Comparison of ENCODE assay signal across 1 cellular context in the genomic region with DNA sequence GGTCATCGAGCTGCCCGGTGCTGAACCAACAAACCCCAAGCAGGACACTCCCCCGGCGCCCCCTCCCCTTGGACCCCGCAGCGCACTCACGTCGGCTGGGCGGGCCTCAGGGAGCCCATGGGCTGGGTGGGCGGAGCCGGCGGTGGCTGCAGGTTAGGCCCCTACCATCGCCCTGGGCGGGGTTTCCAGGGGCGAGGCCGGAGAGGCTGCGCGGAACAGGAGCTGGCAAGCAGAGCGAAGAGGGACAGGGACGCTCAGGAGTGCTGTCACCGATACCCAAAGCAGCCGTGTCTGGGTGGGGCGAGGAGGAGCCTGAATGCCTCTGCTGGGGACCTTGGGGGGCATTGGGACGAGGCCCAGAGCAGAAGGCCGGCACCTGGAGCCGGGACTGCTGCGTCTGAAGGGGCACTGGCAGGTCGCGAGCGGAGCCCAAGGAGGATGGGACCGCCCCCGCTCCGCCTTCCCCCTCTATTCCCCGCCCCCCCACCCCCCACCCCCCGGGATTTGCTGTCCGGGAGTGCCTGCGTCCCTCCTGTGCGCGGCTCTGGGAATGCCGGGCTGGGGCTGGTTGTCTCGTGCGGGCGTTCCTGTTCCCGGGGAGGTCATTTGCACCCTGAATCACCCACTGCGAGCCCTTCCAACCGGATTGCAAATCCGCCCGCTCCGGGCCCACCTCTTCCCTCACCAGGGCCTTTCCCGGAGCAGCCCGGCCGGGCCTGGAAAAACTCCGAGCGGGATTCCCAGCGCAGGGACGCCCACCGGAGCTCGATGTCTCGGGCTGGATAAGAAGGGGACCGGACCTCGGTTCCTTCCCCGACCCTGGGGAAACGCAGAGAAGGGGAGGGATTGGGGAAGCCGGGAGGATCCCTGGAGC.
TF ChIP-seq lines count a peak whose summit lies in the region.

No MANE protein-coding gene starts in this region.

TF ChIP-seq in IMR-90, 13 proteins besides CTCF, POLR2A, EP300 and RAD21:
- TF ChIP-seq BHLHE40 (IDR thresholded peaks at IDR 0.05; ENCODE audit: low read depth, low read length) = peak; percentile 46; the same call in 1 of the 2 replicates
- no peak for TF ChIP-seq NFE2L2 (IDR thresholded peaks at IDR 0.05; ENCODE audit: low read depth, low read length)
- no peak for TF ChIP-seq MAZ (IDR thresholded peaks at IDR 0.05; ENCODE audit: borderline replicate concordance, low read depth, low read length)
